In genomic region chr17:58184308-58184985, GRCh38 we compare ENCODE assay signal across 1 cellular context.
TF ChIP-seq lines count a peak whose summit lies in the region.

No MANE protein-coding gene starts in this region.

TF ChIP-seq in GM23338, 12 proteins besides CTCF, POLR2A, EP300 and RAD21 (continued from another document):
- TF ChIP-seq ZNF462 (CRISPR knock-in tag; IDR thresholded peaks at IDR 0.05) = no peak
- no peak for TF ChIP-seq JUNB (IDR thresholded peaks at IDR 0.05; ENCODE audit: unreplicated experiment)
- no peak for TF ChIP-seq NANOG (IDR thresholded peaks at IDR 0.05; ENCODE audit: borderline replicate concordance)
- no peak for TF ChIP-seq ETS1 (IDR thresholded peaks at IDR 0.05)
- TF ChIP-seq EZH2 (IDR thresholded peaks at IDR 0.05; ENCODE audit: low read depth, unreplicated experiment) = no peak
- TF ChIP-seq REST (IDR thresholded peaks at IDR 0.05; ENCODE audit: unreplicated experiment) = no peak
- no peak for TF ChIP-seq STAT1 (IDR thresholded peaks at IDR 0.05; ENCODE audit: unreplicated experiment)
